ENCODE assay signal across 27 cellular contexts in the genomic region with DNA sequence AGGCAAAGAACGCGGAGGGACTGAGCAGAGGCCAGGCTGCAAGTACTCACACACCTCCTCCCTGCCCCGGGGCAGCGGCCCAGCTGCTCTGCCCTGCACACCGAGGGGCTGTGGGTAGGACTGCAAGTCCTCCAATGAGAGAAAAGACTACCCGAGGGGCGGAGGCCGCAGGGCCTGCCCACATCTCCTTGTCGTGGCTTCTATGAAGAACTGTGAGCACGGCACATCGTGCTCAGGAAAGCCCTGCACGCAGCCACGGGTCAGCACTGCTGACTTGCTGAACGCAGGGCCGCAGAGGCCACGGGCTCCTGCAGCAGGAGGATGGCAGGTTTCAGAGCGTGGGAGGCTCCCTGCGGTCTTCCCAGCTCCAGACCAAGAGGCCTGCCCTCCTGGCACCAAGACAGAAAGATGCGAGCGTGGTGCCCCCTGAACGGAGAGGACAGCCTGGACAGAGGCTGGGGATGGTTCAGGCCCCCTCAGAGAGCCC. TPM values are rescaled to one million over a fixed set of nuclear protein-coding genes. Genes with fewer than 3 reads are reported as not detected.
DNase-seq lines count a peak whose midpoint lies in the region; ATAC-seq, FAIRE-seq and TF ChIP-seq lines count a peak whose summit lies in the region.
"Had no signal": no experiment of that assay in that cellular context is flagged by ENCODE, and none has a peak within 500 bp of the region (broad histone marks: within the 10 kb centered on the region; RNA-seq: fewer than 3 reads in every experiment).

No MANE protein-coding gene starts in this region.

- peak overlapping the region; percentile 25 for H3K27ac Mint-ChIP-seq in stimulated activated naive B cell treated with anti-CD40 and anti-IgM and Interleukin-4, amounts not matched to agents 10 μg/mL and 1 μg/mL and 100 μg/mL, for 72 hours
- H3K27ac Mint-ChIP-seq: CD4-positive, alpha-beta T cell; H9 had no signal

- ATAC-seq in right cardiac atrium = no peak
- ATAC-seq in left lobe of liver = peak; percentile 55
- no peak for ATAC-seq in stimulated activated naive B cell treated with anti-CD40 and anti-IgM and Interleukin-4, amounts not matched to agents 10 μg/mL and 1 μg/mL and 100 μg/mL, for 72 hours (replicated peaks)
- ATAC-seq in HG03354 (IDR thresholded peaks at IDR 0.05; ENCODE audit: poor library complexity, severe bottlenecking, unreplicated experiment) = no peak

- WGBS in right cardiac atrium = 84% methylated on average over 21 of the region's 21 CpGs

- H3K9me3 Mint-ChIP-seq in stimulated activated naive B cell treated with anti-CD40 and anti-IgM and Interleukin-4, amounts not matched to agents 10 μg/mL and 1 μg/mL and 100 μg/mL, for 72 hours = no peaks in the 10 kb centered on the region
- H3K9me3 Mint-ChIP-seq: CD4-positive, alpha-beta T cell; H9 had no signal

- no peak overlapping the region for H3K4me3 Mint-ChIP-seq in stimulated activated naive B cell treated with anti-CD40 and anti-IgM and Interleukin-4, amounts not matched to agents 10 μg/mL and 1 μg/mL and 100 μg/mL, for 72 hours
- H3K4me3 Mint-ChIP-seq: CD4-positive, alpha-beta T cell; H9 had no signal

- peaks cover 1 to 4% of the 10 kb centered on the region in 2 donors for H3K4me1 Mint-ChIP-seq in stimulated activated naive B cell treated with anti-CD40 and anti-IgM and Interleukin-4, amounts not matched to agents 10 μg/mL and 1 μg/mL and 100 μg/mL, for 72 hours

- no peaks in the 10 kb centered on the region for H3K27me3 ChIP-seq in right cardiac atrium (ENCODE audit: control insufficient read depth, insufficient read depth)
- no peaks in the 10 kb centered on the region for H3K27me3 ChIP-seq in left ventricle myocardium inferior (ENCODE audit: low read depth)
- no peaks in the 10 kb centered on the region for H3K27me3 ChIP-seq in effector memory CD4-positive, alpha-beta T cell (replicated peaks; ENCODE audit: control insufficient read depth, insufficient read depth, low read length, poor library complexity, severe bottlenecking)
- H3K27me3 ChIP-seq: BLaER1 treated with 17β-estradiol and CSF1 and Interleukin-3, amounts not matched to agents 10 nM and 100 nM; SJSA1 had no signal

- no peak overlapping the region for H3K4me3 ChIP-seq in right cardiac atrium (ENCODE audit: low read length)
- H3K4me3 ChIP-seq in left ventricle myocardium inferior = no peak overlapping the region
- H3K4me3 ChIP-seq in effector memory CD4-positive, alpha-beta T cell (ENCODE audit: insufficient read depth, low read depth, low read length, poor library complexity, severe bottlenecking) = no peak overlapping the region
- H3K4me3 ChIP-seq: BLaER1 treated with 17β-estradiol and CSF1 and Interleukin-3, amounts not matched to agents 10 nM and 100 nM; GM23248; SJSA1 had no signal

- no peak overlapping the region for H3K27ac ChIP-seq in right cardiac atrium (ENCODE audit: low read length)
- no peak overlapping the region for H3K27ac ChIP-seq in left ventricle myocardium inferior (replicated peaks)
- no peak overlapping the region for H3K27ac ChIP-seq in effector memory CD4-positive, alpha-beta T cell (ENCODE audit: insufficient read depth, low read length, poor library complexity, severe bottlenecking)
- H3K27ac ChIP-seq: BLaER1 treated with 17β-estradiol and CSF1 and Interleukin-3, amounts not matched to agents 10 nM and 100 nM; GM23248; HL-60; SJSA1 had no signal

- H3K27me3 Mint-ChIP-seq in stimulated activated naive B cell treated with anti-CD40 and anti-IgM and Interleukin-4, amounts not matched to agents 10 μg/mL and 1 μg/mL and 100 μg/mL, for 72 hours = no peaks in the 10 kb centered on the region
- H3K27me3 Mint-ChIP-seq: CD4-positive, alpha-beta T cell had no signal

- no peak for TF ChIP-seq CTCF in left ventricle myocardium inferior (IDR thresholded peaks at IDR 0.05; ENCODE audit: borderline replicate concordance)

- H3K9me3 ChIP-seq in right cardiac atrium (ENCODE audit: control insufficient read depth, low read length) (no peaks in the 10 kb centered on the region), left ventricle myocardium inferior (replicated peaks) (no peaks in the 10 kb centered on the region)
- H3K9me3 ChIP-seq in effector memory CD4-positive, alpha-beta T cell (ENCODE audit: control insufficient read depth, low read length) = no peaks in the 10 kb centered on the region
- H3K9me3 ChIP-seq: BLaER1 treated with 17β-estradiol and CSF1 and Interleukin-3, amounts not matched to agents 10 nM and 100 nM; SJSA1 had no signal

- peaks cover 8 to 12% of the 10 kb centered on the region in 2 donors for H3K36me3 Mint-ChIP-seq in stimulated activated naive B cell treated with anti-CD40 and anti-IgM and Interleukin-4, amounts not matched to agents 10 μg/mL and 1 μg/mL and 100 μg/mL, for 72 hours

- H3K36me3 ChIP-seq in left ventricle myocardium inferior = peaks cover 10% of the 10 kb centered on the region
- no peaks in the 10 kb centered on the region for H3K36me3 ChIP-seq in effector memory CD4-positive, alpha-beta T cell (ENCODE audit: control insufficient read depth, insufficient read depth, low read length)

- H3K4me1 ChIP-seq in right cardiac atrium (ENCODE audit: control insufficient read depth, insufficient read depth, low read length) (no peaks in the 10 kb centered on the region), left ventricle myocardium inferior (peaks cover 8% of the 10 kb centered on the region)
- no peaks in the 10 kb centered on the region for H3K4me1 ChIP-seq in effector memory CD4-positive, alpha-beta T cell (ENCODE audit: control insufficient read depth, insufficient read depth, low read length, poor library complexity, severe bottlenecking)

- intact Hi-C loops in right cardiac atrium (cut with DNase I) = no loop called here
- intact Hi-C loops in left ventricle myocardium inferior (cut with micrococcal nuclease) = no loop called here

- DNase-seq in right cardiac atrium (peak in 2 of 3 donors; percentile 29 to 38), left ventricle myocardium inferior (no peak), SK-N-DZ (ENCODE audit: low spot score) (peak; percentile 54), left lobe of liver (ENCODE audit: low spot score) (peak; percentile 83), frontal cortex (ENCODE audit: low spot score in 2 of 2) (no peak)
- no peak for DNase-seq in stimulated activated naive B cell treated with anti-CD40 and anti-IgM and Interleukin-4, amounts not matched to agents 10 μg/mL and 1 μg/mL and 100 μg/mL, for 72 hours
- no peak for DNase-seq in effector memory CD4-positive, alpha-beta T cell
- DNase-seq: CD4-positive, alpha-beta T cell; GM23248; H9; Kasumi-1; NCI-H1092 treated with DMSO at 0.1 percent for 48 hours; NCI-H1436; NCI-H187; NCI-H2081 treated with DMSO at 0.1 percent for 48 hours; NCI-H2171; NCI-H345; NCI-H510A treated with DMSO at 0.1 percent for 48 hours; NCI-H748 treated with DMSO at 0.1 percent for 48 hours had no signal

- no peak for FAIRE-seq in frontal cortex (lab: Jason Lieb, UNC)
- FAIRE-seq: A204.1, D721Med, G401.6, RCC 7860 had no signal

RNA-seq across cellular contexts. Expression of a gene that starts 37.4 kb away (rescaled TPM):
- 10 to 100 TPM; 13.1 to 18.3 (median 15.7) TPM for total RNA-seq in right cardiac atrium
- 12.7 TPM for polyA plus RNA-seq in right cardiac atrium
- 13.0 TPM for total RNA-seq in left ventricle myocardium inferior
- 32.5 and 40.2 TPM in 2 replicates for polyA plus RNA-seq in SK-N-DZ (2014; cell fraction: cytosol; rRNA removed)
- 19.9 and 22.5 TPM in 2 replicates for polyA plus RNA-seq in SK-N-DZ (2014; cell fraction: nucleus; rRNA removed)
- 15.5 TPM for total RNA-seq in left lobe of liver
- 54.6 TPM for total RNA-seq in frontal cortex

Comparison
In these comparisons a context has a peak if more than half of its experiments do, and no peak if none do; other contexts are left out.
1. DNase-seq: peak in right cardiac atrium (2 of 3), SK-N-DZ (single experiment) and left lobe of liver (single experiment); none in left ventricle myocardium inferior (single experiment), stimulated activated naive B cell treated with anti-CD40 and anti-IgM and Interleukin-4, amounts not matched to agents 10 μg/mL and 1 μg/mL and 100 μg/mL, for 72 hours (single experiment), effector memory CD4-positive, alpha-beta T cell (0 of 3) and frontal cortex (0 of 2).